Comparison of ENCODE assay signal across 17 cellular contexts in genomic region chr1:239682945-239683344, GRCh38.
"Had no signal": no experiment of that assay in that cellular context is flagged by ENCODE, and none has a peak within 500 bp of the region (broad histone marks: within the 10 kb centered on the region; RNA-seq: fewer than 3 reads in every experiment).

No MANE protein-coding gene starts in this region.

- H3K9me3 Mint-ChIP-seq: activated T-helper 17 cell treated with anti-CD3 and anti-CD28 coated beads, Interleukin-2, amount 50 U/mL, for 72 hours; brain; naive thymus-derived CD8-positive, alpha-beta T cell had no signal

- ATAC-seq: activated naive CD4-positive, alpha-beta T cell treated with anti-CD3 and anti-CD28 coated beads, Interleukin-2, amount 50 U/mL, for 72 hours; activated T-helper 17 cell treated with anti-CD3 and anti-CD28 coated beads, Interleukin-2, amount 50 U/mL, for 72 hours; left lobe of liver; lower lobe of right lung; naive thymus-derived CD8-positive, alpha-beta T cell; right cardiac atrium had no signal

- H3K27me3 Mint-ChIP-seq: activated T-helper 17 cell treated with anti-CD3 and anti-CD28 coated beads, Interleukin-2, amount 50 U/mL, for 72 hours; brain had no signal

- DNase-seq: activated CD4-positive, alpha-beta T cell treated with anti-CD3 and anti-CD28 coated beads for 1 hour; activated T-cell treated with anti-CD3 and anti-CD28 coated beads, Interleukin-2, amount 50 U/mL, for 1 hour; aorta; kidney; lower lobe of right lung; mesendoderm; naive thymus-derived CD8-positive, alpha-beta T cell; right cardiac atrium; stimulated activated CD4-positive, alpha-beta T cell treated with anti-CD3 and anti-CD28 coated beads, Interleukin-4, amount 100 ng/mL, for 24 hours; stimulated activated naive CD4-positive, alpha-beta T cell treated with Interleukin-2 at 50 U/mL for 16 hours; upper lobe of left lung had no signal

- H3K36me3 ChIP-seq: lower lobe of right lung, prostate gland, upper lobe of left lung had no signal

- H3K4me3 Mint-ChIP-seq: activated T-helper 17 cell treated with anti-CD3 and anti-CD28 coated beads, Interleukin-2, amount 50 U/mL, for 72 hours; brain; naive thymus-derived CD8-positive, alpha-beta T cell had no signal

- H3K36me3 Mint-ChIP-seq: activated naive CD4-positive, alpha-beta T cell treated with anti-CD3 and anti-CD28 coated beads, Interleukin-2, amount 50 U/mL, for 72 hours; brain; naive thymus-derived CD8-positive, alpha-beta T cell had no signal

- H3K4me3 ChIP-seq: lower lobe of right lung, prostate gland, upper lobe of left lung had no signal

- H3K27me3 ChIP-seq: upper lobe of left lung had no signal

- H3K4me1 Mint-ChIP-seq: activated T-helper 17 cell treated with anti-CD3 and anti-CD28 coated beads, Interleukin-2, amount 50 U/mL, for 72 hours; naive thymus-derived CD8-positive, alpha-beta T cell had no signal

- H3K9me3 ChIP-seq: lower lobe of right lung, prostate gland, upper lobe of left lung had no signal

- H3K27ac Mint-ChIP-seq: activated naive CD4-positive, alpha-beta T cell treated with anti-CD3 and anti-CD28 coated beads, Interleukin-2, amount 50 U/mL, for 72 hours; activated T-helper 17 cell treated with anti-CD3 and anti-CD28 coated beads, Interleukin-2, amount 50 U/mL, for 72 hours; brain; naive thymus-derived CD8-positive, alpha-beta T cell had no signal

- H3K4me1 ChIP-seq: lower lobe of right lung, prostate gland, upper lobe of left lung had no signal

- H3K27ac ChIP-seq: epithelial cell of prostate, lower lobe of right lung, prostate gland, upper lobe of left lung had no signal
